ENCODE assay signal across 12 cellular contexts in genomic region chr15:60695713-60696522, GRCh38.
DNase-seq lines count a peak whose midpoint lies in the region; TF ChIP-seq lines count a peak whose summit lies in the region.
"Had no signal": no experiment of that assay in that cellular context is flagged by ENCODE, and none has a peak within 500 bp of the region (broad histone marks: within the 10 kb centered on the region; RNA-seq: fewer than 3 reads in every experiment).

No MANE protein-coding gene starts in this region.

- no peak overlapping the region for H3K4me3 Mint-ChIP-seq in glutamatergic neuron (ENCODE audit: unreplicated experiment)

- H3K36me3 Mint-ChIP-seq in glutamatergic neuron (ENCODE audit: unreplicated experiment) = no peaks in the 10 kb centered on the region

- no peak overlapping the region for H3K27ac Mint-ChIP-seq in glutamatergic neuron (ENCODE audit: unreplicated experiment)

- 0 out of 2 replicates have a peak overlapping the region, but pooled peaks have one; percentile 15 for H3K4me3 ChIP-seq in OCI-LY3 (ENCODE audit: low read length)
- H3K4me3 ChIP-seq: colonic mucosa, psoas muscle, SJSA1 had no signal

- no peak overlapping the region for H2AFZ ChIP-seq in OCI-LY3 (ENCODE audit: low read depth, low read length)

- peak; percentile 50 for DNase-seq in activated T-cell treated with anti-CD3 and anti-CD28 coated beads, Interleukin-2, amount 50 U/mL, for 1 hour
- DNase-seq in glutamatergic neuron (peak; percentile 21), NCI-H774 (lab: John Stamatoyannopoulos, UW) (no peak), NCI-H1092 treated with DMSO at 0.1 percent for 48 hours (lab: John Stamatoyannopoulos, UW) (no peak), H4 (ENCODE audit: low spot score) (no peak), NCI-H1105 treated with DMSO at 0.1 percent for 48 hours (lab: John Stamatoyannopoulos, UW) (no peak)
- peak; percentile 80 to 87 (median 83) for DNase-seq in stimulated activated CD4-positive, alpha-beta T cell treated with anti-CD3 and anti-CD28 coated beads, TNF-alpha, amount 100 ng/mL, for 48 hours (ENCODE audit: low read depth in 3 of 3)
- DNase-seq: colonic mucosa, NCI-H1092, psoas muscle had no signal

- H3K4me2 ChIP-seq in OCI-LY3 (ENCODE audit: low read length) = peak overlapping the region; percentile 49

- H3K9ac ChIP-seq in OCI-LY3 (ENCODE audit: low read length) = no peak overlapping the region

- no peak for TF ChIP-seq CTCF in OCI-LY3 (IDR thresholded peaks at IDR 0.05; ENCODE audit: low read depth, low read length)
- TF ChIP-seq CTCF in glutamatergic neuron (IDR thresholded peaks at IDR 0.05; ENCODE audit: partially characterized antibody, unreplicated experiment) = no peak

- H3K4me1 Mint-ChIP-seq in glutamatergic neuron (ENCODE audit: low read depth, unreplicated experiment) = peaks cover 8% of the 10 kb centered on the region

- H3K27ac ChIP-seq in OCI-LY3 (ENCODE audit: low read length) = no peak overlapping the region
- H3K27ac ChIP-seq: colonic mucosa, psoas muscle, SJSA1 had no signal

- H3K27me3 Mint-ChIP-seq in glutamatergic neuron (ENCODE audit: unreplicated experiment) = peaks cover 3% of the 10 kb centered on the region

- H4K20me1 ChIP-seq in OCI-LY3 (ENCODE audit: insufficient read depth, low read length) = no peaks in the 10 kb centered on the region

- no peaks in the 10 kb centered on the region for H3K79me2 ChIP-seq in OCI-LY3 (ENCODE audit: low read length)

- H3K36me3 ChIP-seq in OCI-LY3 (replicated peaks; ENCODE audit: low read depth, low read length) = no peaks in the 10 kb centered on the region
- H3K36me3 ChIP-seq: colonic mucosa, SJSA1 had no signal

- H3K9me3 Mint-ChIP-seq in glutamatergic neuron (ENCODE audit: unreplicated experiment) = no peaks in the 10 kb centered on the region

- H3K9me3 ChIP-seq in OCI-LY3 (ENCODE audit: insufficient read depth, low read length) = no peaks in the 10 kb centered on the region
- H3K9me3 ChIP-seq: colonic mucosa, psoas muscle, SJSA1 had no signal

- H3K4me1 ChIP-seq in OCI-LY3 (ENCODE audit: low read length) = peaks cover 10% of the 10 kb centered on the region
- H3K4me1 ChIP-seq: colonic mucosa, SJSA1 had no signal

- H3K27me3 ChIP-seq in OCI-LY3 (ENCODE audit: low read depth, low read length) = peaks cover 14% of the 10 kb centered on the region
- H3K27me3 ChIP-seq: colonic mucosa, SJSA1 had no signal

Comparison
In these comparisons a context has a peak if more than half of its experiments do, and no peak if none do; other contexts are left out.
1. DNase-seq: peak in activated T-cell treated with anti-CD3 and anti-CD28 coated beads, Interleukin-2, amount 50 U/mL, for 1 hour (single experiment), glutamatergic neuron (single experiment) and stimulated activated CD4-positive, alpha-beta T cell treated with anti-CD3 and anti-CD28 coated beads, TNF-alpha, amount 100 ng/mL, for 48 hours (3 of 3); none in NCI-H774 (single experiment), NCI-H1092 treated with DMSO at 0.1 percent for 48 hours (single experiment), H4 (single experiment) and NCI-H1105 treated with DMSO at 0.1 percent for 48 hours (single experiment).